In genomic region chrX:24673424-24673823, GRCh38 we compare ENCODE assay signal across 17 cellular contexts. TPM values are rescaled to one million over a fixed set of nuclear protein-coding genes. Genes with fewer than 3 reads are reported as not detected.
DNase-seq lines count a peak whose midpoint lies in the region; ATAC-seq, FAIRE-seq and TF ChIP-seq lines count a peak whose summit lies in the region.
"Had no signal": no experiment of that assay in that cellular context is flagged by ENCODE, and none has a peak within 500 bp of the region (broad histone marks: within the 10 kb centered on the region; RNA-seq: fewer than 3 reads in every experiment).

No MANE protein-coding gene starts in this region.

- H4K5ac ChIP-seq in H1 (ENCODE audit: insufficient read length, low read depth, low read length): peak overlapping the region; percentile 62

- H4K8ac ChIP-seq in H1 (ENCODE audit: extremely low read depth, insufficient read depth, low read length): no peak overlapping the region
- H4K8ac ChIP-seq in trophoblast cell (ENCODE audit: low read depth, low read length): no peak overlapping the region

- TF ChIP-seq POLR2A in HepG2 (IDR thresholded peaks at IDR 0.05; ENCODE audit: insufficient read depth in 1 of 2, low read depth in 2 of 2, low read length in 2 of 2) (no peak), right lobe of liver (IDR thresholded peaks at IDR 0.05) (no peak), H1 (IDR thresholded peaks at IDR 0.05; ENCODE audit: control extremely low read depth in 1 of 2, low read depth in 2 of 2, low read length in 2 of 2) (no peak)

- peak overlapping the region; percentile 75 for H3K4me3 Mint-ChIP-seq in neural crest cell
- H3K4me3 Mint-ChIP-seq: CD8-positive, alpha-beta memory T cell had no signal

- no peak for DNase-seq in HepG2 (ENCODE audit: low spot score)
- DNase-seq in right lobe of liver: no peak
- DNase-seq in H1 (ENCODE audit: low read depth in 1 of 2, low spot score in 2 of 2): no peak
- DNase-seq in neural crest cell (ENCODE audit: low read depth, low spot score): no peak
- no peak for DNase-seq in HTR-8/SVneo (ENCODE audit: insufficient read length, low spot score)
- DNase-seq in head of caudate nucleus: no peak
- DNase-seq in NCI-H1694 treated with DMSO at 0.1 percent for 48 hours (lab: John Stamatoyannopoulos, UW): no peak
- no peak for DNase-seq in trophoblast cell
- DNase-seq: 8988T; AML-193; CD8-positive, alpha-beta memory T cell; GF-D8; GOT3; IMR-90 had no signal

- H3K4ac ChIP-seq in H1 (replicated peaks; ENCODE audit: insufficient read length, low read depth, low read length) (no peak overlapping the region), trophoblast cell (ENCODE audit: low read depth, low read length) (no peak overlapping the region)

- ATAC-seq in HepG2: peak; percentile 37
- ATAC-seq in right lobe of liver: no peak
- ATAC-seq: HCT116 had no signal

- H4K20me1 ChIP-seq in HepG2 (ENCODE audit: insufficient read depth, low read length) (no peaks in the 10 kb centered on the region), H1 (replicated peaks in 1 of 2; ENCODE audit: control insufficient read depth in 1 of 2, insufficient read depth in 2 of 2, low read length in 2 of 2) (no peaks in the 10 kb centered on the region)
- H4K20me1 ChIP-seq: BLaER1 had no signal

- CTCF ChIA-PET in HepG2 (lab: Yijun Ruan, JAX; ENCODE audit: low intra/inter-chr PET ratio, low total read pairs) (no interaction called here), H1 (lab: Charles Lee; ENCODE audit: partially characterized antibody) (interaction anchor here (0.9 to 1.5 kb wide), 3 partner anchors 23 to 53 kb away, joined by 3 to 4 read pairs (median 3); no protein-coding TSS in a partner anchor)

- FAIRE-seq in HepG2 (lab: Jason Lieb, UNC): peak; percentile 18
- FAIRE-seq in H1 (lab: Jason Lieb, UNC): no peak
- FAIRE-seq in HTR-8/SVneo (lab: Jason Lieb, UNC): no peak

- in situ Hi-C loops in HepG2 (cut with HindIII; ENCODE audit: extremely low pct_ligation_motif_present, low pct_unique_long_range_greater_than_20kb): no loop called here

- peaks cover 34% of the 10 kb centered on the region for H3K4me1 Mint-ChIP-seq in neural crest cell
- H3K4me1 Mint-ChIP-seq: CD8-positive, alpha-beta memory T cell had no signal

- H2BK120ac ChIP-seq in H1 (replicated peaks; ENCODE audit: low read depth, low read length): no peak overlapping the region
- no peak overlapping the region for H2BK120ac ChIP-seq in trophoblast cell (ENCODE audit: insufficient read depth, low read length, poor library complexity)

- no peak overlapping the region for H2BK12ac ChIP-seq in H1 (ENCODE audit: low read depth, low read length)
- no peak overlapping the region for H2BK12ac ChIP-seq in trophoblast cell (ENCODE audit: low read length)

- H2AFZ ChIP-seq in HepG2 (ENCODE audit: low read length) (no peak overlapping the region), H1 (ENCODE audit: low read length) (no peak overlapping the region), trophoblast cell (ENCODE audit: insufficient read depth, low read length, poor library complexity) (no peak overlapping the region)

- no peaks in the 10 kb centered on the region for H3K23me2 ChIP-seq in H1 (ENCODE audit: low read depth, low read length)

- no peaks in the 10 kb centered on the region for H3K27me3 Mint-ChIP-seq in neural crest cell (ENCODE audit: low read depth)

- H2AK5ac ChIP-seq in H1 (ENCODE audit: low read depth, low read length) (no peak overlapping the region), trophoblast cell (ENCODE audit: low read length) (no peak overlapping the region)

- H3K4me3 ChIP-seq in HepG2 (replicated peaks in 1 of 3; ENCODE audit: insufficient read depth in 1 of 3, low read depth in 2 of 3, low read length in 3 of 3) (no peak overlapping the region), right lobe of liver (no peak overlapping the region), H1 (ENCODE audit: extremely low read depth in 1 of 4, insufficient read depth in 2 of 4, low read depth in 3 of 4, low read length in 4 of 4) (no peak overlapping the region), trophoblast cell (ENCODE audit: low read depth, low read length) (no peak overlapping the region)
- H3K4me3 ChIP-seq: BLaER1 had no signal

- WGBS in HepG2 (ENCODE audit: low lambda C conversion rate): 20% methylated on average over 2 of the region's 2 CpGs
- 56% methylated on average over 2 of the region's 2 CpGs for WGBS in right lobe of liver (ENCODE audit: insufficient coverage, low coverage, low lambda C conversion rate, missing lambda C conversion rate)
- WGBS in H1 (ENCODE audit: extremely low coverage in 1 of 2, insufficient coverage in 1 of 2, insufficient read length in 1 of 2, insufficient replicate concordance in 2 of 2, low coverage in 1 of 2, low lambda C conversion rate in 2 of 2, missing lambda C conversion rate in 1 of 2), 2 experiments: 49% methylated on average over 2 of the region's 2 CpGs; no CpG with 5 or more reads in 1 of the 2 experiments
- no CpG with 5 or more reads among the region's 2 CpGs for WGBS in trophoblast cell (ENCODE audit: extremely low coverage, insufficient coverage, insufficient read length)

- TF ChIP-seq EP300 in HepG2 (IDR thresholded peaks at IDR 0.05; ENCODE audit: low read depth in 2 of 2, low read length in 2 of 2): no peak
- no peak for TF ChIP-seq EP300 in HepG2 (CRISPR knock-in tag; IDR thresholded peaks at IDR 0.05; ENCODE audit: borderline replicate concordance)
- no peak for TF ChIP-seq EP300 in H1 (IDR thresholded peaks at IDR 0.05; ENCODE audit: borderline replicate concordance in 1 of 2, low read depth in 2 of 2, low read length in 2 of 2)

- no peak overlapping the region for H4K12ac ChIP-seq in trophoblast cell (ENCODE audit: low read depth, low read length)

- no peak overlapping the region for H2BK20ac ChIP-seq in H1 (ENCODE audit: low read length)

- no peaks in the 10 kb centered on the region for H3K36me3 Mint-ChIP-seq in neural crest cell (ENCODE audit: low read depth)
- H3K36me3 Mint-ChIP-seq: CD8-positive, alpha-beta memory T cell had no signal

- POLR2A ChIA-PET in HepG2 (lab: Yijun Ruan, JAX): interaction anchor here (0.8 to 1.5 kb wide), 2 partner anchors 11 to 20 kb away, joined by 3 to 6 read pairs; partner anchors contain the start of gene POLA1
- POLR2A ChIA-PET in H1 (lab: Charles Lee; ENCODE audit: partially characterized antibody): interaction anchor here (2.2 kb wide), 1 partner anchor 27 kb away, joined by 5 read pairs; the partner anchor contains the start of gene PCYT1B

- no peak overlapping the region for H3K14ac ChIP-seq in H1 (ENCODE audit: insufficient read length)
- H3K14ac ChIP-seq in trophoblast cell (ENCODE audit: low read length): no peak overlapping the region

- H4K91ac ChIP-seq in H1 (replicated peaks; ENCODE audit: insufficient read length, low read length): no peak overlapping the region
- no peak overlapping the region for H4K91ac ChIP-seq in trophoblast cell (ENCODE audit: low read depth, low read length)

- H3K18ac ChIP-seq in H1 (ENCODE audit: extremely low read depth, low read length): no peak overlapping the region; the same call in 1 of the 2 replicates
- no peak overlapping the region for H3K18ac ChIP-seq in trophoblast cell (ENCODE audit: low read length)

- H3K27ac ChIP-seq in HepG2 (ENCODE audit: extremely low read length, insufficient read depth, low read length): peak overlapping the region; percentile 79
- H3K27ac ChIP-seq in right lobe of liver: no peak overlapping the region
- H3K27ac ChIP-seq in H1 (ENCODE audit: low read depth, low read length): no peak overlapping the region
- H3K27ac ChIP-seq in trophoblast cell (ENCODE audit: low read depth, low read length): no peak overlapping the region
- H3K27ac ChIP-seq: BLaER1, HL-60 had no signal

- H2BK15ac ChIP-seq in H1 (ENCODE audit: low read length): no peak overlapping the region

- TF ChIP-seq CTCF in HepG2 (CRISPR knock-in tag; IDR thresholded peaks at IDR 0.05) (no peak), right lobe of liver (IDR thresholded peaks at IDR 0.05) (no peak), H1 (IDR thresholded peaks at IDR 0.05; ENCODE audit: control extremely low read depth in 1 of 3, insufficient read depth in 1 of 3, low read depth in 1 of 3, low read length in 3 of 3) (no peak), neural crest cell (conservative IDR thresholded peaks at IDR 0.05) (no peak)

- H3K27ac Mint-ChIP-seq in neural crest cell (ENCODE audit: unreplicated experiment): peak overlapping the region; percentile 86

- no peak overlapping the region for H3K9ac ChIP-seq in HepG2 (ENCODE audit: insufficient read depth, low read depth, low read length)
- H3K9ac ChIP-seq in H1 (replicated peaks in 1 of 4; ENCODE audit: extremely low read depth in 1 of 4, low read depth in 3 of 4, low read length in 3 of 4): no peak overlapping the region
- no peak overlapping the region for H3K9ac ChIP-seq in trophoblast cell (ENCODE audit: low read length)
- H3K9ac ChIP-seq: BLaER1 had no signal

- BruUV-seq in HepG2 (replicated peaks; lab: Mats Ljungman, UMichigan): no TSS peak

- H3K4me2 ChIP-seq in HepG2 (ENCODE audit: low read depth, low read length) (peak overlapping the region; percentile 77), H1 (ENCODE audit: insufficient read depth in 1 of 2, low read depth in 2 of 2, low read length in 2 of 2) (no peak overlapping the region), trophoblast cell (ENCODE audit: low read length) (no peak overlapping the region)
- H3K4me2 ChIP-seq: BLaER1 had no signal

- TF ChIP-seq RAD21 in HepG2 (CRISPR knock-in tag; IDR thresholded peaks at IDR 0.05) (no peak), H1 (IDR thresholded peaks at IDR 0.05 in 1 of 2, conservative IDR thresholded peaks at IDR 0.05 in 1 of 2; ENCODE audit: low read depth in 2 of 2, low read length in 2 of 2) (no peak)

- intact Hi-C loops in HepG2 (cut with micrococcal nuclease; ENCODE audit: unreplicated experiment): loop anchor here (2.0 kb wide), 1 partner anchor 19 kb away; the partner anchor contains the start of gene POLA1
- intact Hi-C loops in right lobe of liver (cut with DNase I): no loop called here
- intact Hi-C loops in head of caudate nucleus (cut with DNase I): no loop called here

- peaks cover 3% of the 10 kb centered on the region for H3K9me3 Mint-ChIP-seq in neural crest cell
- H3K9me3 Mint-ChIP-seq: CD8-positive, alpha-beta memory T cell had no signal

- H2BK5ac ChIP-seq in H1 (ENCODE audit: low read depth, low read length) (no peak overlapping the region), trophoblast cell (ENCODE audit: low read depth, low read length, poor library complexity) (no peak overlapping the region)

- H3K9me3 ChIP-seq in HepG2 (ENCODE audit: low read length) (no peaks in the 10 kb centered on the region), right lobe of liver (no peaks in the 10 kb centered on the region), H1 (ENCODE audit: insufficient read depth in 2 of 2, low read depth in 1 of 2, low read length in 1 of 2) (no peaks in the 10 kb centered on the region), trophoblast cell (ENCODE audit: insufficient read depth, low read depth, low read length) (no peaks in the 10 kb centered on the region)
- H3K9me3 ChIP-seq: BLaER1 had no signal

- no peaks in the 10 kb centered on the region for H3K79me1 ChIP-seq in H1 (ENCODE audit: low read depth, low read length)
- no peaks in the 10 kb centered on the region for H3K79me1 ChIP-seq in trophoblast cell (ENCODE audit: low read length)

- H3K23ac ChIP-seq in H1 (ENCODE audit: insufficient read length) (no peak overlapping the region), trophoblast cell (ENCODE audit: low read length) (no peak overlapping the region)

- peaks cover 6% of the 10 kb centered on the region for H3K79me2 ChIP-seq in HepG2 (ENCODE audit: insufficient read depth, low read length)
- H3K79me2 ChIP-seq in H1 (ENCODE audit: control insufficient read depth in 1 of 2, insufficient read depth in 2 of 2, low read length in 2 of 2): no peaks in the 10 kb centered on the region
- no peaks in the 10 kb centered on the region for H3K79me2 ChIP-seq in trophoblast cell (ENCODE audit: control insufficient read depth, insufficient read depth, low read length, poor library complexity)

- no peak overlapping the region for H3K56ac ChIP-seq in H1 (replicated peaks; ENCODE audit: insufficient read length, low read depth, low read length)

- H3K36me3 ChIP-seq in HepG2 (replicated peaks in 1 of 2; ENCODE audit: control insufficient read depth in 1 of 2, insufficient read depth in 2 of 2, low read length in 2 of 2) (no peaks in the 10 kb centered on the region), right lobe of liver (no peaks in the 10 kb centered on the region), H1 (ENCODE audit: control insufficient read depth in 2 of 4, insufficient read depth in 4 of 4, low read length in 3 of 4) (no peaks in the 10 kb centered on the region), trophoblast cell (ENCODE audit: control insufficient read depth in 1 of 2, insufficient read depth in 2 of 2, low read length in 2 of 2) (no peaks in the 10 kb centered on the region)
- H3K36me3 ChIP-seq: BLaER1 had no signal

- H3K27me3 ChIP-seq in HepG2 (ENCODE audit: control insufficient read depth in 1 of 2, insufficient read depth in 2 of 2, low read length in 2 of 2) (no peaks in the 10 kb centered on the region), right lobe of liver (no peaks in the 10 kb centered on the region), H1 (replicated peaks in 1 of 4; ENCODE audit: control insufficient read depth in 3 of 4, extremely low read depth in 1 of 4, insufficient read depth in 3 of 4, low read length in 3 of 4) (no peaks in the 10 kb centered on the region), trophoblast cell (ENCODE audit: insufficient read depth, low read length) (no peaks in the 10 kb centered on the region)
- H3K27me3 ChIP-seq: BLaER1 had no signal

- H3K4me1 ChIP-seq in HepG2 (ENCODE audit: insufficient read depth, low read length) (peaks cover 51% of the 10 kb centered on the region), right lobe of liver (no peaks in the 10 kb centered on the region), H1 (replicated peaks in 1 of 4; ENCODE audit: control insufficient read depth in 3 of 4, insufficient read depth in 4 of 4, low read length in 3 of 4) (peaks cover 0 to 10% (median 3%) of the 10 kb centered on the region in 4 experiments; a peak in 4 of 7 replicates), trophoblast cell (ENCODE audit: control insufficient read depth in 1 of 2, insufficient read depth in 2 of 2, low read length in 2 of 2) (peaks cover 0 to 3% of the 10 kb centered on the region in 2 experiments)
- H3K4me1 ChIP-seq: BLaER1 had no signal

RNA-seq across cellular contexts. Expression of gene POLA1, which starts 20.3 kb away (rescaled TPM):
- total RNA-seq in HepG2 (2016; rRNA removed; fragmentation: Illumina TruSeq; extraction: Trizol): 26.5 and 38.2 TPM in 2 replicates
- 31.5 and 34.7 TPM in 2 replicates for total RNA-seq in HepG2 (2016; cell fraction: cytosol; rRNA removed; fragmentation: Illumina TruSeq; extraction: Trizol; ENCODE audit: low read depth)
- 26.6 and 35.6 TPM in 2 replicates for total RNA-seq in HepG2 (2016; cell fraction: insoluble cytoplasmic fraction; rRNA removed; fragmentation: Illumina TruSeq; extraction: Trizol)
- 16.9 and 21.3 TPM in 2 replicates for total RNA-seq in HepG2 (2016; cell fraction: membrane; rRNA removed; fragmentation: Illumina TruSeq; extraction: Trizol)
- total RNA-seq in HepG2 (2016; cell fraction: nucleus; rRNA removed; fragmentation: Illumina TruSeq; extraction: Trizol): 40.4 and 43.0 TPM in 2 replicates
- polyA plus RNA-seq in HepG2 (2011; rRNA removed): 2.1 and 3.3 TPM in 2 replicates
- 1.9 and 2.2 TPM in 2 replicates for polyA plus RNA-seq in HepG2 (2011; cell fraction: cytosol; rRNA removed)
- polyA plus RNA-seq in HepG2 (2011; cell fraction: nucleus; rRNA removed): 2.5 and 2.8 TPM in 2 replicates
- polyA plus RNA-seq in HepG2 (2012): 3.7 and 5.9 TPM in 2 replicates
- polyA plus RNA-seq in HepG2 (2016; cell fraction: cytosol; fragmentation: Illumina TruSeq; extraction: Trizol; ENCODE audit: low read depth): 0.48 and 0.66 TPM in 2 replicates
- polyA plus RNA-seq in HepG2 (2016; cell fraction: insoluble cytoplasmic fraction; fragmentation: Illumina TruSeq; extraction: Trizol; ENCODE audit: low read depth): 18.4 and 18.6 TPM in 2 replicates
- polyA plus RNA-seq in HepG2 (2016; cell fraction: membrane; fragmentation: Illumina TruSeq; extraction: Trizol; ENCODE audit: low read depth): 1.7 and 1.9 TPM in 2 replicates
- 11.7 and 13.0 TPM in 2 replicates for polyA plus RNA-seq in HepG2 (2016; cell fraction: nucleus; fragmentation: Illumina TruSeq; extraction: Trizol; ENCODE audit: insufficient read depth, low read depth)
- polyA minus RNA-seq in HepG2 (2011; rRNA and poly(A)+ RNA removed; ENCODE audit: low replicate concordance): 7.2 and 67.2 TPM in 2 replicates
- 4.5 and 5.7 TPM in 2 replicates for polyA minus RNA-seq in HepG2 (2011; cell fraction: cytosol; rRNA and poly(A)+ RNA removed)
- 19.8 and 21.9 TPM in 2 replicates for polyA minus RNA-seq in HepG2 (2011; cell fraction: nucleus; rRNA and poly(A)+ RNA removed)
- 1 to 10 TPM; 2.0 to 4.5 (median 2.8) TPM for total RNA-seq in right lobe of liver
- total RNA-seq in H1 (2021; fragmentation: NEBNext Ultra II Directional; extraction: Animal tissue kit (Norgen Biotek cat#: 25700)): 33.9 and 34.9 TPM in 2 replicates
- 4.7 and 5.6 TPM in 2 replicates for polyA plus RNA-seq in H1 (2011; rRNA removed)
- polyA plus RNA-seq in H1 (2011; cell fraction: cytosol; rRNA removed): 10.2 TPM
- 12.6 TPM for polyA plus RNA-seq in H1 (2011; cell fraction: nucleus; rRNA removed)
- 16.0 to 29.9 TPM (median 20.5 TPM) in 4 replicates for polyA plus RNA-seq in H1 (2012, experiment 1 of 2)
- polyA plus RNA-seq in H1 (2012, experiment 2 of 2): 1.9 TPM
- 12.9 TPM for polyA plus RNA-seq in H1 (2013, experiment 1 of 2)
- 12.6 TPM for polyA plus RNA-seq in H1 (2013, experiment 2 of 2)
- 37.0 and 53.0 TPM in 2 replicates for polyA minus RNA-seq in H1 (2011; rRNA and poly(A)+ RNA removed)
- 8.8 TPM for polyA minus RNA-seq in H1 (2011; cell fraction: cytosol; rRNA and poly(A)+ RNA removed)
- 53.4 TPM for polyA minus RNA-seq in H1 (2011; cell fraction: nucleus; rRNA and poly(A)+ RNA removed)
- total RNA-seq in neural crest cell: 76.5 and 77.7 TPM in 2 replicates
- polyA plus RNA-seq in trophoblast cell (2013): 5.4 and 6.0 TPM in 2 replicates

RNA-seq across cellular contexts. Expression of gene PCYT1B, which starts 26.3 kb away (rescaled TPM):
- total RNA-seq in HepG2 (2016; rRNA removed; fragmentation: Illumina TruSeq; extraction: Trizol): 9.2 and 15.9 TPM in 2 replicates
- 1.7 and 1.9 TPM in 2 replicates for total RNA-seq in HepG2 (2016; cell fraction: cytosol; rRNA removed; fragmentation: Illumina TruSeq; extraction: Trizol; ENCODE audit: low read depth)
- total RNA-seq in HepG2 (2016; cell fraction: insoluble cytoplasmic fraction; rRNA removed; fragmentation: Illumina TruSeq; extraction: Trizol): 9.1 and 14.7 TPM in 2 replicates
- total RNA-seq in HepG2 (2016; cell fraction: membrane; rRNA removed; fragmentation: Illumina TruSeq; extraction: Trizol): 3.4 TPM in 2 replicates
- total RNA-seq in HepG2 (2016; cell fraction: nucleus; rRNA removed; fragmentation: Illumina TruSeq; extraction: Trizol): 5.7 and 7.7 TPM in 2 replicates
- polyA plus RNA-seq in HepG2 (2011; rRNA removed): 3.8 and 6.1 TPM in 2 replicates
- polyA plus RNA-seq in HepG2 (2011; cell fraction: cytosol; rRNA removed): 3.0 and 3.8 TPM in 2 replicates
- 3.2 and 3.7 TPM in 2 replicates for polyA plus RNA-seq in HepG2 (2011; cell fraction: nucleus; rRNA removed)
- 0.72 and 1.4 TPM in 2 replicates for polyA plus RNA-seq in HepG2 (2012)
- polyA plus RNA-seq in HepG2 (2016; cell fraction: cytosol; fragmentation: Illumina TruSeq; extraction: Trizol; ENCODE audit: low read depth): 1.5 TPM in 2 replicates
- 10.8 and 11.6 TPM in 2 replicates for polyA plus RNA-seq in HepG2 (2016; cell fraction: insoluble cytoplasmic fraction; fragmentation: Illumina TruSeq; extraction: Trizol; ENCODE audit: low read depth)
- 2.1 and 2.3 TPM in 2 replicates for polyA plus RNA-seq in HepG2 (2016; cell fraction: membrane; fragmentation: Illumina TruSeq; extraction: Trizol; ENCODE audit: low read depth)
- polyA plus RNA-seq in HepG2 (2016; cell fraction: nucleus; fragmentation: Illumina TruSeq; extraction: Trizol; ENCODE audit: insufficient read depth, low read depth): 7.3 and 9.5 TPM in 2 replicates
- polyA minus RNA-seq in HepG2 (2011; rRNA and poly(A)+ RNA removed; ENCODE audit: low replicate concordance): 8.9 TPM in 1 of 2 replicates, not detected in the other
- 3.4 and 5.6 TPM in 2 replicates for polyA minus RNA-seq in HepG2 (2011; cell fraction: cytosol; rRNA and poly(A)+ RNA removed)
- polyA minus RNA-seq in HepG2 (2011; cell fraction: nucleus; rRNA and poly(A)+ RNA removed): 2.3 and 3.0 TPM in 2 replicates
- total RNA-seq in right lobe of liver: under 1 TPM in 4 of 6 experiments, not detected in 2; 0.04 to 0.20 (median 0.08) TPM
- 30.6 and 30.8 TPM in 2 replicates for total RNA-seq in H1 (2021; fragmentation: NEBNext Ultra II Directional; extraction: Animal tissue kit (Norgen Biotek cat#: 25700))
- 14.9 and 17.9 TPM in 2 replicates for polyA plus RNA-seq in H1 (2011; rRNA removed)
- polyA plus RNA-seq in H1 (2011; cell fraction: cytosol; rRNA removed): 20.8 TPM
- polyA plus RNA-seq in H1 (2011; cell fraction: nucleus; rRNA removed): 15.2 TPM
- polyA plus RNA-seq in H1 (2012, experiment 1 of 2): 17.3 to 20.5 TPM (median 18.2 TPM) in 4 replicates
- 5.3 TPM for polyA plus RNA-seq in H1 (2012, experiment 2 of 2)
- 19.5 TPM for polyA plus RNA-seq in H1 (2013, experiment 1 of 2)
- polyA plus RNA-seq in H1 (2013, experiment 2 of 2): 20.3 TPM
- polyA minus RNA-seq in H1 (2011; rRNA and poly(A)+ RNA removed): 45.3 and 69.4 TPM in 2 replicates
- polyA minus RNA-seq in H1 (2011; cell fraction: cytosol; rRNA and poly(A)+ RNA removed): 13.9 TPM
- 12.7 TPM for polyA minus RNA-seq in H1 (2011; cell fraction: nucleus; rRNA and poly(A)+ RNA removed)
- total RNA-seq in neural crest cell: 32.3 and 34.0 TPM in 2 replicates
- 1.1 TPM in 2 replicates for polyA plus RNA-seq in trophoblast cell (2013)
- total RNA-seq: CD8-positive, alpha-beta memory T cell had no signal
- polyA plus RNA-seq: CD8-positive, alpha-beta memory T cell had no signal
